21 cellular contexts compared by ENCODE assay signal in genomic region chr3:170387952-170388351, GRCh38. TPM values are rescaled to one million over a fixed set of nuclear protein-coding genes. Genes with fewer than 3 reads are reported as not detected.
DNase-seq lines count a peak whose midpoint lies in the region; ATAC-seq and TF ChIP-seq lines count a peak whose summit lies in the region.
"Had no signal": no experiment of that assay in that cellular context is flagged by ENCODE, and none has a peak within 500 bp of the region (broad histone marks: within the 10 kb centered on the region; RNA-seq: fewer than 3 reads in every experiment).

No MANE protein-coding gene starts in this region.

- POLR2A ChIA-PET in PC-9 (lab: Charles Lee; ENCODE audit: unreplicated experiment), result no interaction called here

- no peaks in the 10 kb centered on the region for H3K4me1 ChIP-seq in PC-9 (replicated peaks; ENCODE audit: insufficient read depth)
- H3K4me1 ChIP-seq: ascending aorta, Caco-2, right lobe of liver had no signal

- no peak for ATAC-seq in sciatic nerve
- ATAC-seq in HG02870 (IDR thresholded peaks at IDR 0.05; ENCODE audit: unreplicated experiment), result no peak
- ATAC-seq: left ventricle myocardium superior, right lobe of liver, upper lobe of right lung had no signal

- peaks cover 62% of the 10 kb centered on the region for H3F3A ChIP-seq in PC-9 (ENCODE audit: insufficient read depth, low read depth)

- BruUV-seq in PC-9 (replicated peaks; lab: Mats Ljungman, UMichigan), result no TSS peak

- H3K36me3 ChIP-seq in PC-9 (ENCODE audit: low read depth), result peaks cover 82% of the 10 kb centered on the region

- peaks cover 26% of the 10 kb centered on the region for H3K79me2 ChIP-seq in PC-9 (ENCODE audit: low read depth)

- no peak overlapping the region for H3K27ac ChIP-seq in PC-9
- H3K27ac ChIP-seq: ascending aorta, right lobe of liver, stomach, upper lobe of right lung had no signal

- intact Hi-C loops in PC-9 (cut with micrococcal nuclease; ENCODE audit: unreplicated experiment), result loop anchor here (10.0 kb wide), 1 partner anchor 203 kb away; the partner anchor contains the start of gene PHC3
- intact Hi-C loops in sciatic nerve (cut with DNase I), result no loop called here

- TF ChIP-seq CTCF in AG09319 (IDR thresholded peaks at IDR 0.05; ENCODE audit: low read depth, low read length) (no peak), PC-9 (conservative IDR thresholded peaks at IDR 0.05) (peak; percentile 41), fibroblast of pulmonary artery (IDR thresholded peaks at IDR 0.05; ENCODE audit: low read length, missing control alignments) (peak; percentile 9)

- H3K9me3 ChIP-seq in PC-9 (ENCODE audit: insufficient read depth, low read depth), result no peaks in the 10 kb centered on the region
- H3K9me3 ChIP-seq: ascending aorta, Caco-2, right lobe of liver, stomach, upper lobe of right lung had no signal

- no peaks in the 10 kb centered on the region for H3K27me3 ChIP-seq in PC-9 (ENCODE audit: insufficient read depth, low read depth)
- H3K27me3 ChIP-seq: ascending aorta, right lobe of liver, stomach, upper lobe of right lung had no signal

- peak; percentile 34 for DNase-seq in AG09319 (ENCODE audit: extremely low read depth, low read depth)
- peak; percentile 6 for DNase-seq in GM03348 (ENCODE audit: low spot score)
- peak in 1 of 2 experiments; percentile 64 for DNase-seq in PC-9
- DNase-seq in fibroblast of pulmonary artery (ENCODE audit: low read depth), result peak; percentile 67
- DNase-seq in hypothalamus (lab: John Stamatoyannopoulos, UW), result no peak
- DNase-seq in sciatic nerve (ENCODE audit: low spot score), result no peak
- DNase-seq in RPMI8226, result no peak
- DNase-seq: activated CD4-positive, alpha-beta T cell treated with anti-CD3 and anti-CD28 coated beads, Interleukin-2, amount 50 U/mL, for 48 hours; activated naive CD4-positive, alpha-beta T cell treated with Interleukin-2 at 50 U/mL for 16 hours; activated T-cell treated with anti-CD3 and anti-CD28 coated beads, Interleukin-2, amount 50 U/mL, for 1 hour; Caco-2; left ventricle myocardium superior; NCI-H2029 treated with DMSO at 0.1 percent for 48 hours; NCI-H446 treated with DMSO at 0.1 percent for 48 hours; NK-92 treated with Interleukin-12 subunit alpha and Interleukin-12 subunit beta, amount 100 ng/mL, for 24 hours; right lobe of liver; stomach; upper lobe of right lung had no signal

- H4K20me1 ChIP-seq in PC-9 (ENCODE audit: insufficient read depth), result peaks cover 30% of the 10 kb centered on the region

- H3K9me2 ChIP-seq in PC-9 (ENCODE audit: insufficient read depth), result no peaks in the 10 kb centered on the region

- CTCF ChIA-PET in PC-9 (lab: Charles Lee), result interaction anchor here (0.6 kb wide), 1 partner anchor 421 kb away, joined by 3 read pairs; no protein-coding TSS in a partner anchor

- H2AFZ ChIP-seq in PC-9, result no peak overlapping the region

- no peak overlapping the region for H3K4me2 ChIP-seq in PC-9

- H3K4me3 ChIP-seq in PC-9, result no peak overlapping the region
- no peak overlapping the region for H3K4me3 ChIP-seq in fibroblast of pulmonary artery (replicated peaks; ENCODE audit: low read depth, low read length)
- H3K4me3 ChIP-seq: ascending aorta, right lobe of liver, stomach, upper lobe of right lung had no signal

RNA-seq across cellular contexts. Expression of gene SKIL, which starts 30.4 kb away (rescaled TPM):
- total RNA-seq in PC-9 (2021), result 119 and 138 TPM in 2 replicates
- total RNA-seq in sciatic nerve, result 85.2 TPM

RNA-seq across cellular contexts. Expression of gene CLDN11, which starts 30.7 kb away (rescaled TPM):
- 1.4 and 1.9 TPM in 2 replicates for total RNA-seq in PC-9 (2021)
- total RNA-seq in sciatic nerve, result 88.2 TPM
- total RNA-seq: myocyte had no signal

Comparison
In these comparisons a context has a peak if more than half of its experiments do, and no peak if none do; other contexts are left out.
1. DNase-seq: peak in AG09319 (single experiment), GM03348 (single experiment) and fibroblast of pulmonary artery (single experiment); none in hypothalamus (0 of 51), sciatic nerve (single experiment) and RPMI8226 (single experiment).
2. RNA of gene CLDN11, which starts 30.7 kb away (total RNA-seq): 88.2 TPM in sciatic nerve (single experiment); 1.4 to 1.9 TPM in PC-9; every median in the first group is over 10 times any median in the second.